In genomic region chr11:131392528-131393255, GRCh38 we compare ENCODE assay signal across 1 cellular context.
TF ChIP-seq lines count a peak whose summit lies in the region.

No MANE protein-coding gene starts in this region.

TF ChIP-seq in SK-N-SH, 30 proteins besides CTCF, POLR2A, EP300 and RAD21 (continued from another document):
- TF ChIP-seq MXI1 (IDR thresholded peaks at IDR 0.05; ENCODE audit: low read depth, low read length) (no peak), MEF2A (IDR thresholded peaks at IDR 0.05; ENCODE audit: borderline replicate concordance, low read depth) (no peak), JUND (IDR thresholded peaks at IDR 0.05) (no peak), TCF12 (IDR thresholded peaks at IDR 0.05) (no peak), RFX5 (IDR thresholded peaks at IDR 0.05; ENCODE audit: low read length) (no peak), GATA2 (CRISPR knock-in tag; IDR thresholded peaks at IDR 0.05) (no peak), USF2 (IDR thresholded peaks at IDR 0.05; ENCODE audit: borderline replicate concordance, low read depth, low read length) (no peak), FOSL2 (IDR thresholded peaks at IDR 0.05; ENCODE audit: borderline replicate concordance, low read depth) (no peak), YY1 (IDR thresholded peaks at IDR 0.05; ENCODE audit: low read depth) (no peak), FOXJ3 (CRISPR knock-in tag; IDR thresholded peaks at IDR 0.05) (no peak), POLR2AphosphoS5 (IDR thresholded peaks at IDR 0.05; ENCODE audit: low read depth, low read length) (no peak)
- TF ChIP-seq, protein P1, sequence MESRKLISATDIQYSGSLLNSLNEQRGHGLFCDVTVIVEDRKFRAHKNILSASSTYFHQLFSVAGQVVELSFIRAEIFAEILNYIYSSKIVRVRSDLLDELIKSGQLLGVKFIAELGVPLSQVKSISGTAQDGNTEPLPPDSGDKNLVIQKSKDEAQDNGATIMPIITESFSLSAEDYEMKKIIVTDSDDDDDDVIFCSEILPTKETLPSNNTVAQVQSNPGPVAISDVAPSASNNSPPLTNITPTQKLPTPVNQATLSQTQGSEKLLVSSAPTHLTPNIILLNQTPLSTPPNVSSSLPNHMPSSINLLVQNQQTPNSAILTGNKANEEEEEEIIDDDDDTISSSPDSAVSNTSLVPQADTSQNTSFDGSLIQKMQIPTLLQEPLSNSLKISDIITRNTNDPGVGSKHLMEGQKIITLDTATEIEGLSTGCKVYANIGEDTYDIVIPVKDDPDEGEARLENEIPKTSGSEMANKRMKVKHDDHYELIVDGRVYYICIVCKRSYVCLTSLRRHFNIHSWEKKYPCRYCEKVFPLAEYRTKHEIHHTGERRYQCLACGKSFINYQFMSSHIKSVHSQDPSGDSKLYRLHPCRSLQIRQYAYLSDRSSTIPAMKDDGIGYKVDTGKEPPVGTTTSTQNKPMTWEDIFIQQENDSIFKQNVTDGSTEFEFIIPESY (IDR thresholded peaks at IDR 0.05; ENCODE audit: borderline replicate concordance, low read depth), result no peak
TF ChIP-seq in SK-N-SH: peak in this region for 0.
